Comparison of ENCODE assay signal across 13 cellular contexts in the genomic region with DNA sequence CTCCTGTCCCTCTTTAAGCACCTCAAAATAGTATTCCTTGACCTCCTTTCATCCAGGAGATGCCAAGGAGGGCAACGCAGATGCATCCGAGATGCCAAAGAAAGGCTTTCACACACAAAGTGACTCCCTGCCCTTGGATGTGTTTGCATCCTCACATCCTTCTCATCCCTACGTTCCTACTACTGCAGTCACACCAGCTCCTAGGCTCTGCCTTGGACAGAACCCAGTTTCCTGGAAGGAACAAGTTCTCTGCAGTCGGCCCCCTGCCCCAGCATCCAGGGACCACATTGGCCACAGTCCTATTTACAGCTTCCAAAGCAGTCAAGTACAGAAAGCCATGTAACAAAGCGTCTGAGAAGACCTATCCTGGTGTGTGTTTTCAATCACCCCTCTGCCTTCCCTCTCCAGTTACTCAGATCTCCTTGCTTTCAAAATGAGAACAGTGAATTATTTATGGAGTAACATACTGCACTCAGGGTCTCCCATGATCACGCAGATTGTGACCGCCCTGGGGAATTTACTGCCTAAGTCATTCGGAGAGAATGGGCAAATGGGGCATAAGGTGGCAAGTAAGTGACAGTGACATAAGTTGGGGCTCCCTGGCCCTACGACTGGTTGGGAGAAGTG. TPM values are rescaled to one million over a fixed set of nuclear protein-coding genes. Genes with fewer than 3 reads are reported as not detected.
DNase-seq lines count a peak whose midpoint lies in the region; ATAC-seq and TF ChIP-seq lines count a peak whose summit lies in the region.
"Had no signal": no experiment of that assay in that cellular context is flagged by ENCODE, and none has a peak within 500 bp of the region (broad histone marks: within the 10 kb centered on the region; RNA-seq: fewer than 3 reads in every experiment).

No MANE protein-coding gene starts in this region.

- no peak for TF ChIP-seq POLR2A in adrenal gland (IDR thresholded peaks at IDR 0.05)

- no peak overlapping the region for H3K9ac ChIP-seq in BLaER1

- no peak overlapping the region for H3K27ac Mint-ChIP-seq in endothelial cell (ENCODE audit: unreplicated experiment)

- peak overlapping the region; percentile 37 for H3K4me2 ChIP-seq in BLaER1
- no peak overlapping the region for H3K4me2 ChIP-seq in hepatocyte

- no peak overlapping the region for H2AFZ ChIP-seq in hepatocyte

- H3K27me3 ChIP-seq in BLaER1 (no peaks in the 10 kb centered on the region), adrenal gland (no peaks in the 10 kb centered on the region), hepatocyte (no peaks in the 10 kb centered on the region)
- H3K27me3 ChIP-seq: sigmoid colon had no signal

- H3K4me3 ChIP-seq in BLaER1 (no peak overlapping the region), adrenal gland (no peak overlapping the region), hepatocyte (no peak overlapping the region)
- H3K4me3 ChIP-seq: sigmoid colon had no signal

- no peaks in the 10 kb centered on the region for H3K36me3 ChIP-seq in BLaER1
- H3K36me3 ChIP-seq in adrenal gland (replicated peaks in 1 of 2), result no peaks in the 10 kb centered on the region
- H3K36me3 ChIP-seq in hepatocyte (replicated peaks; ENCODE audit: insufficient read depth, low read depth), result no peaks in the 10 kb centered on the region
- H3K36me3 ChIP-seq: sigmoid colon had no signal

- no peaks in the 10 kb centered on the region for H3K36me3 Mint-ChIP-seq in endothelial cell (ENCODE audit: low read depth, unreplicated experiment)

- H3K4me1 Mint-ChIP-seq in endothelial cell (ENCODE audit: unreplicated experiment), result peaks cover 7% of the 10 kb centered on the region

- no peak overlapping the region for H3K27ac ChIP-seq in BLaER1
- H3K27ac ChIP-seq in adrenal gland, result peak overlapping the region; percentile 10 to 92 (median 61)
- H3K27ac ChIP-seq in hepatocyte, result peak overlapping the region; percentile 68

- H4K20me1 ChIP-seq in BLaER1, result no peaks in the 10 kb centered on the region
- no peaks in the 10 kb centered on the region for H4K20me1 ChIP-seq in hepatocyte (ENCODE audit: insufficient read depth, poor library complexity, severe bottlenecking)

- peaks cover 20% of the 10 kb centered on the region for H3K4me1 ChIP-seq in BLaER1
- H3K4me1 ChIP-seq in adrenal gland (replicated peaks in 1 of 2), result peaks cover 11 to 25% of the 10 kb centered on the region in 2 donors
- H3K4me1 ChIP-seq in hepatocyte (ENCODE audit: insufficient read depth), result peaks cover 14% of the 10 kb centered on the region

- H3K9me3 Mint-ChIP-seq in endothelial cell (ENCODE audit: unreplicated experiment), result no peaks in the 10 kb centered on the region

- H3K9me3 ChIP-seq in BLaER1 (no peaks in the 10 kb centered on the region), adrenal gland (replicated peaks in 1 of 3) (no peaks in the 10 kb centered on the region), hepatocyte (ENCODE audit: low read depth) (no peaks in the 10 kb centered on the region)
- H3K9me3 ChIP-seq: sigmoid colon had no signal

- no peaks in the 10 kb centered on the region for H3K79me2 ChIP-seq in hepatocyte

- H3K9me2 ChIP-seq in hepatocyte (replicated peaks; ENCODE audit: insufficient read depth), result no peaks in the 10 kb centered on the region

- in situ Hi-C loops in ACHN (cut with HindIII; ENCODE audit: low pct_ligation_motif_present, low pct_unique_long_range_greater_than_20kb, low sequenced_read_pairs), result no loop called here

- no peak overlapping the region for H3K4me3 Mint-ChIP-seq in endothelial cell (ENCODE audit: unreplicated experiment)

- intact Hi-C loops in adrenal gland (cut with DNase I) (no loop called here), sciatic nerve (cut with DNase I) (no loop called here)

- no peak for TF ChIP-seq CTCF in adrenal gland (IDR thresholded peaks at IDR 0.05)
- TF ChIP-seq CTCF in hepatocyte (IDR thresholded peaks at IDR 0.05; ENCODE audit: poor library complexity), result no peak
- TF ChIP-seq CTCF in endothelial cell (IDR thresholded peaks at IDR 0.05; ENCODE audit: unreplicated experiment), result no peak

- peaks cover 2% of the 10 kb centered on the region for H3K27me3 Mint-ChIP-seq in endothelial cell (ENCODE audit: unreplicated experiment)

- DNase-seq in adrenal gland, result peak in 2 of 7 donors; percentile 18 to 27
- no peak for DNase-seq in hepatocyte (ENCODE audit: low spot score)
- DNase-seq in sciatic nerve (ENCODE audit: low spot score), result no peak
- DNase-seq in endothelial cell (ENCODE audit: low spot score), result no peak
- no peak for DNase-seq in activated effector memory CD4-positive, alpha-beta T cell treated with anti-CD3 and anti-CD28 coated beads, Interleukin-2, amount 50 U/mL, for 16 hours
- no peak for DNase-seq in ACHN
- DNase-seq: activated naive CD4-positive, alpha-beta T cell treated with Interleukin-2 at 50 U/mL for 16 hours; DMS 273 treated with DMSO at 0.1 percent for 48 hours; NCI-H146; NCI-H524; sigmoid colon had no signal

- ATAC-seq in sciatic nerve (peak; percentile 39), HG03565 (IDR thresholded peaks at IDR 0.05; ENCODE audit: unreplicated experiment) (no peak)

- 50 to 67% (median 55%) methylated on average over 9 of the region's 9 CpGs for WGBS in adrenal gland, 4 donors
- 79% methylated on average over 9 of the region's 9 CpGs for WGBS in hepatocyte (ENCODE audit: low lambda C conversion rate, missing lambda C conversion rate)

RNA-seq across cellular contexts. Expression of a gene that starts 21.8 kb away (rescaled TPM):
- total RNA-seq in adrenal gland (100 to 1,000 TPM; 197 to 429 (median 293) TPM), hepatocyte (414 and 445 TPM in 2 replicates), sciatic nerve (151 TPM), endothelial cell (ENCODE audit: unreplicated experiment) (252 TPM)
- polyA plus RNA-seq in adrenal gland (100 to 1,000 TPM; 144 to 521 (median 178) TPM), hepatocyte (309 and 360 TPM in 2 replicates)

RNA-seq across cellular contexts. Expression of a gene that starts 54.1 kb away (rescaled TPM):
- total RNA-seq in adrenal gland (1,000 to 10,000 TPM; 1,400 to 3,548 (median 1,755) TPM), hepatocyte (122 and 133 TPM in 2 replicates), sciatic nerve (232 TPM), endothelial cell (ENCODE audit: unreplicated experiment) (45.0 TPM)
- polyA plus RNA-seq in adrenal gland (1,000 to 10,000 TPM in 1 of 3 donors, 100 to 1,000 TPM in 2; 337 to 1,831 (median 896) TPM), hepatocyte (102 and 138 TPM in 2 replicates)
